ENCODE assay signal across 8 cellular contexts in genomic region chr9:121199921-121200320, GRCh38. TPM values are rescaled to one million over a fixed set of nuclear protein-coding genes. Genes with fewer than 3 reads are reported as not detected.
DNase-seq lines count a peak whose midpoint lies in the region; ATAC-seq, FAIRE-seq and TF ChIP-seq lines count a peak whose summit lies in the region.

No MANE protein-coding gene starts in this region.

- peaks cover 54% of the 10 kb centered on the region for H4K20me1 ChIP-seq in SU-DHL-6 (ENCODE audit: low read depth, low read length)

- H3K4me1 ChIP-seq in HAP-1: peaks cover 30% of the 10 kb centered on the region
- peaks cover 2 to 14% of the 10 kb centered on the region in 2 donors for H3K4me1 ChIP-seq in small intestine (ENCODE audit: control insufficient read depth in 2 of 2, insufficient read depth in 1 of 2, low read depth in 1 of 2, low read length in 1 of 2)

- no peaks in the 10 kb centered on the region for H3K9me3 ChIP-seq in HAP-1
- H3K9me3 ChIP-seq in SU-DHL-6 (ENCODE audit: insufficient read depth, low read length): no peaks in the 10 kb centered on the region
- H3K9me3 ChIP-seq in small intestine (ENCODE audit: control insufficient read depth, low read depth): no peaks in the 10 kb centered on the region

- in situ Hi-C loops in HAP-1 (cut with MboI; ENCODE audit: low sequenced_read_pairs): no loop called here

- TF ChIP-seq CTCF in SU-DHL-6 (IDR thresholded peaks at IDR 0.05; ENCODE audit: insufficient read depth, low read length, poor library complexity, severe bottlenecking) (no peak), fibroblast of the aortic adventitia (IDR thresholded peaks at IDR 0.05; ENCODE audit: insufficient read depth, low read length) (no peak)

- H3K4me3 ChIP-seq in HAP-1 (peak overlapping the region; percentile 76), SU-DHL-6 (ENCODE audit: insufficient read depth, low read length, poor library complexity, severe bottlenecking) (peak overlapping the region; percentile 71), fibroblast of the aortic adventitia (ENCODE audit: low read depth, low read length) (peak overlapping the region; percentile 85), small intestine (ENCODE audit: low read depth in 1 of 2, low read length in 2 of 2) (peak overlapping the region; percentile 99)

- peak overlapping the region; percentile 76; the same call in 1 of the 2 replicates for H3K27ac ChIP-seq in SU-DHL-6 (ENCODE audit: low read depth, low read length)
- H3K27ac ChIP-seq in small intestine (ENCODE audit: low read depth in 1 of 2, low read length in 1 of 2): peak overlapping the region; percentile 96 to 98

- H3K4me2 ChIP-seq in SU-DHL-6 (ENCODE audit: low read depth, low read length, poor library complexity, severe bottlenecking): peak overlapping the region; percentile 94

- no peak overlapping the region for H2AFZ ChIP-seq in SU-DHL-6 (ENCODE audit: low read depth, low read length, severe bottlenecking)

- H3K27me3 ChIP-seq in HAP-1 (ENCODE audit: low read depth): no peaks in the 10 kb centered on the region
- no peaks in the 10 kb centered on the region for H3K27me3 ChIP-seq in SU-DHL-6 (ENCODE audit: low read length)
- no peaks in the 10 kb centered on the region for H3K27me3 ChIP-seq in small intestine (ENCODE audit: control insufficient read depth in 2 of 2, insufficient read depth in 2 of 2, low read length in 2 of 2)

- no peak for ATAC-seq in GM19328 (IDR thresholded peaks at IDR 0.05; ENCODE audit: unreplicated experiment)

- H3K9me2 ChIP-seq in SU-DHL-6 (replicated peaks; ENCODE audit: insufficient read depth, low read length): no peaks in the 10 kb centered on the region

- H3K79me2 ChIP-seq in SU-DHL-6 (ENCODE audit: insufficient read depth, low read length): peaks cover 73% of the 10 kb centered on the region

- H3F3A ChIP-seq in SU-DHL-6 (ENCODE audit: insufficient read depth): peaks cover 23% of the 10 kb centered on the region; the same call in 1 of the 2 replicates

- H3K36me3 ChIP-seq in HAP-1 (replicated peaks) (no peaks in the 10 kb centered on the region), SU-DHL-6 (ENCODE audit: low read length) (0 out of 2 replicates have a peak, but pooled peaks cover 3% of the 10 kb centered on the region), small intestine (ENCODE audit: control insufficient read depth in 2 of 2, insufficient read depth in 2 of 2, low read length in 2 of 2) (no peaks in the 10 kb centered on the region)

- 3 to 21% (median 10%) methylated on average over 2 of the region's 2 CpGs for WGBS in small intestine, 3 donors

- FAIRE-seq in small intestine (lab: Jason Lieb, UNC): no peak

- peak overlapping the region; percentile 97 for H3K9ac ChIP-seq in SU-DHL-6 (ENCODE audit: low read length)

- DNase-seq in HAP-1 (ENCODE audit: low spot score in 2 of 2) (no peak), fibroblast of the aortic adventitia (ENCODE audit: low read depth) (no peak), small intestine (peak; percentile 65), NCI-H1048 (lab: John Stamatoyannopoulos, UW) (no peak), amniotic stem cell (lab: John Stamatoyannopoulos, UW) (no peak), ureter (ENCODE audit: low spot score) (no peak)

RNA-seq across cellular contexts. Expression of gene RAB14, which starts 1.7 kb away (rescaled TPM):
- total RNA-seq in fibroblast of the aortic adventitia (ENCODE audit: low replicate concordance) (24.0 and 47.8 TPM in 2 replicates), ureter (115 TPM)
- polyA plus RNA-seq in small intestine: 10 to 100 TPM; 36.3 to 41.8 (median 39.4) TPM
